ENCODE assay signal across 8 cellular contexts in genomic region chr14:73741386-73741875, GRCh38. TPM values are rescaled to one million over a fixed set of nuclear protein-coding genes. Genes with fewer than 3 reads are reported as not detected.
DNase-seq lines count a peak whose midpoint lies in the region; ATAC-seq, FAIRE-seq and TF ChIP-seq lines count a peak whose summit lies in the region.

No MANE protein-coding gene starts in this region.

- H3K27me3 Mint-ChIP-seq in activated T-cell treated with anti-CD3 and anti-CD28 coated beads, Interleukin-2, amount 50 U/mL, for 72 hours (ENCODE audit: low read depth) = no peaks in the 10 kb centered on the region
- no peaks in the 10 kb centered on the region for H3K27me3 Mint-ChIP-seq in nephron (ENCODE audit: low read depth)

- ATAC-seq in activated T-cell treated with anti-CD3 and anti-CD28 coated beads, Interleukin-2, amount 50 U/mL, for 72 hours (replicated peaks in 1 of 2) = peak; percentile 77 to 81

- 3% methylated on average over 12 of the region's 12 CpGs for WGBS in thymus

- DNase-seq in GM19239 (ENCODE audit: insufficient read length, low spot score) = no peak
- DNase-seq in NOMO-1 (lab: John Stamatoyannopoulos, UW; ENCODE audit: unreplicated experiment in 2 of 2) = peak; percentile 39 to 71
- DNase-seq in activated T-cell treated with anti-CD3 and anti-CD28 coated beads, Interleukin-2, amount 50 U/mL, for 72 hours = peak; percentile 69 to 83
- DNase-seq in fibroblast of gingiva (ENCODE audit: low read depth) = peak; percentile 60
- DNase-seq in NCI-H2107 (lab: John Stamatoyannopoulos, UW) = no peak
- DNase-seq in NCI-H1417 treated with DMSO at 0.1 percent for 48 hours (lab: John Stamatoyannopoulos, UW) = no peak

- peak overlapping the region; percentile 10 for H3K27ac Mint-ChIP-seq in activated T-cell treated with anti-CD3 and anti-CD28 coated beads, Interleukin-2, amount 50 U/mL, for 72 hours
- H3K27ac Mint-ChIP-seq in nephron = peak overlapping the region; percentile 92 to 99 (median 96)

- TF ChIP-seq CTCF in nephron (IDR thresholded peaks at IDR 0.05; ENCODE audit: unreplicated experiment in 3 of 3) = no peak

- H3K4me1 ChIP-seq in thymus (ENCODE audit: control insufficient read depth, insufficient read depth, low read length) = peaks cover 41% of the 10 kb centered on the region

- peak overlapping the region; percentile 15 for H3K4me3 ChIP-seq in thymus (ENCODE audit: low read length)

- no peaks in the 10 kb centered on the region for H3K9me3 ChIP-seq in thymus (ENCODE audit: control insufficient read depth)

- peak overlapping the region; percentile 72 to 90 for H3K4me3 Mint-ChIP-seq in activated T-cell treated with anti-CD3 and anti-CD28 coated beads, Interleukin-2, amount 50 U/mL, for 72 hours
- H3K4me3 Mint-ChIP-seq in nephron = peak overlapping the region; percentile 58 to 66 (median 66)

- no peaks in the 10 kb centered on the region for H3K27me3 ChIP-seq in thymus (ENCODE audit: control insufficient read depth, insufficient read depth)

- peak; percentile 96 for FAIRE-seq in GM19239 (lab: Jason Lieb, UNC)

- H3K36me3 Mint-ChIP-seq in activated T-cell treated with anti-CD3 and anti-CD28 coated beads, Interleukin-2, amount 50 U/mL, for 72 hours (ENCODE audit: insufficient read depth in 2 of 2) = peaks cover 6 to 10% of the 10 kb centered on the region in 2 donors
- peaks cover 9% of the 10 kb centered on the region for H3K36me3 Mint-ChIP-seq in nephron (ENCODE audit: low read depth)

- H3K36me3 ChIP-seq in thymus (ENCODE audit: control insufficient read depth, insufficient read depth) = peaks cover 28% of the 10 kb centered on the region

- peaks cover 61% of the 10 kb centered on the region for H3K4me1 Mint-ChIP-seq in activated T-cell treated with anti-CD3 and anti-CD28 coated beads, Interleukin-2, amount 50 U/mL, for 72 hours (ENCODE audit: low read depth)
- peaks cover 65% of the 10 kb centered on the region for H3K4me1 Mint-ChIP-seq in nephron

- no peaks in the 10 kb centered on the region for H3K9me3 Mint-ChIP-seq in activated T-cell treated with anti-CD3 and anti-CD28 coated beads, Interleukin-2, amount 50 U/mL, for 72 hours
- H3K9me3 Mint-ChIP-seq in nephron = no peaks in the 10 kb centered on the region

- peak overlapping the region; percentile 86 for H3K27ac ChIP-seq in thymus (ENCODE audit: low read depth)

RNA-seq across cellular contexts. Expression of gene PNMA1, which starts 27.2 kb away (rescaled TPM):
- 10 to 100 TPM; 38.1 to 47.5 TPM for total RNA-seq in activated T-cell treated with anti-CD3 and anti-CD28 coated beads, Interleukin-2, amount 50 U/mL, for 72 hours
- 31.2 TPM for polyA plus RNA-seq in thymus

Comparison
In these comparisons a context has a peak if more than half of its experiments do, and no peak if none do; other contexts are left out.
1. DNase-seq: peak in NOMO-1 (2 of 2), activated T-cell treated with anti-CD3 and anti-CD28 coated beads, Interleukin-2, amount 50 U/mL, for 72 hours (2 of 2) and fibroblast of gingiva (single experiment); none in GM19239 (single experiment), NCI-H2107 (single experiment) and NCI-H1417 treated with DMSO at 0.1 percent for 48 hours (single experiment).